Comparison of ENCODE assay signal across 14 cellular contexts in the genomic region with DNA sequence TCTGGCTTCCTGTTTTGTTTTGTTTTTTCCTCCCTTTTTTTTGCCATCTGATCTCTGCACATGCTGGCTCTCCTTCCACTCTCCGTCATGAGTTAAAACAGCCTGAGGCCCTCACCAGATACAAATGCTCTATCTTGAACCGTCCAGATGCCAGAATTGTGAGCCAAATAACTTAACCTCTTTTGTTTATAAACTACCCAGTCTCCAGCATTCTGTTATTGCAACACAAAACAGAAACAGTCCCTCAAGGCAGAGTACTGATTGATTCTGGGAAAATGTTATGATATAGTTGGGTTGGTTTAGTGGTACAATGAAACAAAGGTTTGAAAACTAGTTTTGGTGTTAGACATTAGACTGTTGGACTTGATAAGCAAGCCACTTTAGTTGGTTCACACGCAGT.
A peak's percentile ranks its signal among the peaks of the same experiment; 100 is the strongest.
DNase-seq lines count a peak whose midpoint lies in the region; ATAC-seq and TF ChIP-seq lines count a peak whose summit lies in the region.
"Had no signal": no experiment of that assay in that cellular context is flagged by ENCODE, and none has a peak within 500 bp of the region (broad histone marks: within the 10 kb centered on the region; RNA-seq: fewer than 3 reads in every experiment).

No MANE protein-coding gene starts in this region.

- peak overlapping the region; percentile 8 for H2AFZ ChIP-seq in ACC112 (ENCODE audit: low read length, unreplicated experiment)
- peak overlapping the region; percentile 67; the same call in 1 of the 2 replicates for H2AFZ ChIP-seq in OCI-LY3 (ENCODE audit: low read depth, low read length)

- H3K79me2 ChIP-seq in ACC112 (ENCODE audit: control insufficient read depth, insufficient read depth, low read length, unreplicated experiment) (no peaks in the 10 kb centered on the region), OCI-LY3 (ENCODE audit: low read length) (no peaks in the 10 kb centered on the region)

- no peak for ATAC-seq in GM18858 (IDR thresholded peaks at IDR 0.05; ENCODE audit: unreplicated experiment)
- no peak for ATAC-seq in GM19328 (IDR thresholded peaks at IDR 0.05; ENCODE audit: unreplicated experiment)

- DNase-seq in dedifferentiated amniotic fluid mesenchymal stem cell (ENCODE audit: extremely low spot score) (peak; percentile 90), iris pigment epithelial cell (ENCODE audit: low read depth) (peak; percentile 94), NCI-H187 treated with DMSO at 0.1 percent for 48 hours (lab: John Stamatoyannopoulos, UW) (no peak)
- no peak for DNase-seq in stimulated activated CD8-positive, alpha-beta memory T cell treated with anti-CD3 and anti-CD28 coated beads, Interleukin-4, amount 100 ng/mL, for 48 hours
- DNase-seq: activated CD4-positive, alpha-beta T cell treated with anti-CD3 and anti-CD28 coated beads, Interleukin-2, amount 50 U/mL, for 1 hour; activated effector memory CD4-positive, alpha-beta T cell treated with Interleukin-2 at 50 U/mL for 16 hours; DMS79; kidney glomerular epithelial cell; NCI-H1417 treated with DMSO at 0.1 percent for 48 hours; NCI-H82 had no signal

- no peaks in the 10 kb centered on the region for H3K36me3 ChIP-seq in ACC112 (ENCODE audit: insufficient read depth, low read length)
- no peaks in the 10 kb centered on the region for H3K36me3 ChIP-seq in OCI-LY3 (replicated peaks; ENCODE audit: low read depth, low read length)

- H3K4me2 ChIP-seq in OCI-LY3 (ENCODE audit: low read length): no peak overlapping the region

- no peaks in the 10 kb centered on the region for H3K9me3 ChIP-seq in OCI-LY3 (ENCODE audit: insufficient read depth, low read length)

- H3K9ac ChIP-seq in OCI-LY3 (ENCODE audit: low read length): no peak overlapping the region

- no peak overlapping the region for H3K4me3 ChIP-seq in ACC112 (ENCODE audit: low read depth, low read length)
- H3K4me3 ChIP-seq in OCI-LY3 (ENCODE audit: low read length): no peak overlapping the region

- TF ChIP-seq CTCF in OCI-LY3 (IDR thresholded peaks at IDR 0.05; ENCODE audit: low read depth, low read length): no peak

- H3K27me3 ChIP-seq in ACC112 (ENCODE audit: insufficient read depth, low read length) (no peaks in the 10 kb centered on the region), OCI-LY3 (ENCODE audit: low read depth, low read length) (no peaks in the 10 kb centered on the region)

- peaks cover 7% of the 10 kb centered on the region for H3K4me1 ChIP-seq in ACC112 (ENCODE audit: control insufficient read depth, insufficient read depth, low read length, unreplicated experiment)
- H3K4me1 ChIP-seq in OCI-LY3 (ENCODE audit: low read length): no peaks in the 10 kb centered on the region

- no peaks in the 10 kb centered on the region for H4K20me1 ChIP-seq in OCI-LY3 (ENCODE audit: insufficient read depth, low read length)

- no peak overlapping the region for H3K27ac ChIP-seq in ACC112 (ENCODE audit: low read depth, low read length)
- no peak overlapping the region for H3K27ac ChIP-seq in OCI-LY3 (ENCODE audit: low read length)

Comparison
In these comparisons a context has a peak if more than half of its experiments do, and no peak if none do; other contexts are left out.
1. DNase-seq: peak in dedifferentiated amniotic fluid mesenchymal stem cell (single experiment) and iris pigment epithelial cell (single experiment); none in NCI-H187 treated with DMSO at 0.1 percent for 48 hours (single experiment) and stimulated activated CD8-positive, alpha-beta memory T cell treated with anti-CD3 and anti-CD28 coated beads, Interleukin-4, amount 100 ng/mL, for 48 hours (single experiment).